Comparison of ENCODE assay signal across 9 cellular contexts in genomic region chr4:2482693-2483092, GRCh38. TPM values are rescaled to one million over a fixed set of nuclear protein-coding genes. Genes with fewer than 3 reads are reported as not detected.
DNase-seq lines count a peak whose midpoint lies in the region; ATAC-seq lines count a peak whose summit lies in the region.
"Had no signal": no experiment of that assay in that cellular context is flagged by ENCODE, and none has a peak within 500 bp of the region (broad histone marks: within the 10 kb centered on the region; RNA-seq: fewer than 3 reads in every experiment).

No MANE protein-coding gene starts in this region.

- H3K36me3 Mint-ChIP-seq in activated T-cell treated with anti-CD3 and anti-CD28 coated beads, Interleukin-2, amount 50 U/mL, for 72 hours (ENCODE audit: insufficient read depth in 2 of 2) = peaks cover 0 to 7% of the 10 kb centered on the region in 2 donors

- no peaks in the 10 kb centered on the region for H3K9me3 Mint-ChIP-seq in activated T-cell treated with anti-CD3 and anti-CD28 coated beads, Interleukin-2, amount 50 U/mL, for 72 hours

- peak overlapping the region; percentile 61 to 77 for H3K4me3 Mint-ChIP-seq in activated T-cell treated with anti-CD3 and anti-CD28 coated beads, Interleukin-2, amount 50 U/mL, for 72 hours

- ATAC-seq in activated T-cell treated with anti-CD3 and anti-CD28 coated beads, Interleukin-2, amount 50 U/mL, for 72 hours (replicated peaks in 1 of 2) = peak; percentile 55 to 69
- peak; percentile 38 for ATAC-seq in HG03571 (IDR thresholded peaks at IDR 0.05; ENCODE audit: unreplicated experiment)

- peak in 1 of 2 donors; percentile 33 for DNase-seq in activated T-cell treated with anti-CD3 and anti-CD28 coated beads, Interleukin-2, amount 50 U/mL, for 72 hours
- DNase-seq in activated T-cell treated with anti-CD3 and anti-CD28 coated beads, Interleukin-2, amount 50 U/mL, for 1 hour = no peak
- DNase-seq in midbrain (lab: John Stamatoyannopoulos, UW) (peak; percentile 67), activated gamma-delta T cell (lab: John Stamatoyannopoulos, UW) (no peak), ecto neural progenitor cell (ENCODE audit: low spot score) (no peak), amniotic stem cell (lab: John Stamatoyannopoulos, UW) (no peak)
- DNase-seq: DND-41 had no signal

- peak overlapping the region; percentile 91 for H3K27ac ChIP-seq in cingulate gyrus (ENCODE audit: low read depth, low read length)

- peak overlapping the region; percentile 95 for H3K27ac Mint-ChIP-seq in activated T-cell treated with anti-CD3 and anti-CD28 coated beads, Interleukin-2, amount 50 U/mL, for 72 hours

- peaks cover 95% of the 10 kb centered on the region for H3K4me1 Mint-ChIP-seq in activated T-cell treated with anti-CD3 and anti-CD28 coated beads, Interleukin-2, amount 50 U/mL, for 72 hours (ENCODE audit: low read depth)

- H3K27me3 Mint-ChIP-seq in activated T-cell treated with anti-CD3 and anti-CD28 coated beads, Interleukin-2, amount 50 U/mL, for 72 hours (ENCODE audit: low read depth) = no peaks in the 10 kb centered on the region

RNA-seq across cellular contexts. Expression of gene RNF4, which starts 13.8 kb away (rescaled TPM):
- total RNA-seq in activated T-cell treated with anti-CD3 and anti-CD28 coated beads, Interleukin-2, amount 50 U/mL, for 72 hours = 10 to 100 TPM; 86.3 to 97.0 TPM

RNA-seq across cellular contexts. Expression of gene FAM193A, which starts 53.8 kb away (rescaled TPM):
- total RNA-seq in activated T-cell treated with anti-CD3 and anti-CD28 coated beads, Interleukin-2, amount 50 U/mL, for 72 hours = 10 to 100 TPM; 36.2 to 36.5 TPM
